ENCODE assay signal across 10 cellular contexts in genomic region chr16:31009894-31010293, GRCh38. TPM values are rescaled to one million over a fixed set of nuclear protein-coding genes. Genes with fewer than 3 reads are reported as not detected.
A peak's percentile ranks its signal among the peaks of the same experiment; 100 is the strongest.
DNase-seq lines count a peak whose midpoint lies in the region; ATAC-seq, FAIRE-seq and TF ChIP-seq lines count a peak whose summit lies in the region.
"Had no signal": no experiment of that assay in that cellular context is flagged by ENCODE, and none has a peak within 500 bp of the region (broad histone marks: within the 10 kb centered on the region; RNA-seq: fewer than 3 reads in every experiment).

No MANE protein-coding gene starts in this region.

- H3K27ac Mint-ChIP-seq in GM23338 = no peak overlapping the region; the same call in 1 of the 2 replicates

- H3K36me3 ChIP-seq in BJ (ENCODE audit: control insufficient read depth, insufficient read depth, low read length) (no peaks in the 10 kb centered on the region), GM23338 (ENCODE audit: insufficient read depth) (no peaks in the 10 kb centered on the region; the same call in 1 of the 2 replicates), GM12878 (ENCODE audit: control insufficient read depth in 2 of 2, insufficient read depth in 2 of 2, low read length in 1 of 2) (no peaks in the 10 kb centered on the region), mesenchymal stem cell (ENCODE audit: control insufficient read depth in 1 of 2, insufficient read depth in 2 of 2, low read depth in 1 of 2, low read length in 2 of 2) (no peaks in the 10 kb centered on the region)

- H3K79me2 ChIP-seq in GM23338 (replicated peaks; ENCODE audit: insufficient read depth) (peaks cover 10% of the 10 kb centered on the region; the same call in 1 of the 2 replicates), GM12878 (ENCODE audit: control insufficient read depth, insufficient read depth, low read length) (no peaks in the 10 kb centered on the region)

- H3K4me3 Mint-ChIP-seq in GM23338 = peak overlapping the region; percentile 76

- TF ChIP-seq POLR2A in GM12878 (IDR thresholded peaks at IDR 0.05; ENCODE audit: low read depth, low read length) = no peak

- RAD21 ChIA-PET in GM12878 (lab: Charles Lee; ENCODE audit: unreplicated experiment) = no interaction called here

- H4K20me1 ChIP-seq in GM23338 (replicated peaks; ENCODE audit: insufficient read depth) (0 out of 2 replicates have a peak, but pooled peaks cover 5% of the 10 kb centered on the region), GM12878 (ENCODE audit: control insufficient read depth, insufficient read depth) (no peaks in the 10 kb centered on the region)

- H4K8ac ChIP-seq in mesenchymal stem cell (ENCODE audit: low read length) = no peak overlapping the region

- no peak overlapping the region for H3K14ac ChIP-seq in mesenchymal stem cell (ENCODE audit: low read length in 2 of 2)

- CTCF ChIA-PET in BJ (lab: Yijun Ruan, JAX) (no interaction called here), GM12878 (lab: Yijun Ruan, JAX) (interaction anchor here (2.0 kb wide), 1 partner anchor 83 kb away, joined by 5 read pairs; no protein-coding TSS in a partner anchor)

- H3K9me3 Mint-ChIP-seq in GM23338 = no peaks in the 10 kb centered on the region; the same call in 1 of the 3 replicates

- H3K4me2 ChIP-seq in GM23338 = peak overlapping the region; percentile 84
- H3K4me2 ChIP-seq in GM12878 (ENCODE audit: control insufficient read depth, insufficient read depth) = no peak overlapping the region
- H3K4me2 ChIP-seq in mesenchymal stem cell (ENCODE audit: low read length, poor library complexity, severe bottlenecking) = peak overlapping the region; percentile 51

- 31% methylated on average over 7 of the region's 11 CpGs for WGBS in GM12878 (ENCODE audit: insufficient coverage, insufficient replicate concordance, low lambda C conversion rate, missing lambda C conversion rate)
- 45% methylated on average over 11 of the region's 11 CpGs for WGBS in mesenchymal stem cell

- TF ChIP-seq EP300 in GM12878 (IDR thresholded peaks at IDR 0.05; ENCODE audit: borderline replicate concordance in 1 of 2, control insufficient read depth in 1 of 2, low read depth in 2 of 2, low read length in 2 of 2) = no peak

- H2AK5ac ChIP-seq in mesenchymal stem cell (ENCODE audit: low read length, severe bottlenecking) = no peak overlapping the region

- H3K4me3 ChIP-seq in BJ (ENCODE audit: low read depth, low read length) (peak overlapping the region; percentile 50), GM23338 (peak overlapping the region; percentile 64), GM12878 (no peak overlapping the region), mesenchymal stem cell (ENCODE audit: insufficient read depth in 1 of 2, low read depth in 1 of 2, low read length in 2 of 2) (peak overlapping the region; percentile 59 to 78)

- no peak overlapping the region for H2BK15ac ChIP-seq in mesenchymal stem cell (ENCODE audit: low read depth, poor library complexity, severe bottlenecking)

- H3K4me1 ChIP-seq in GM23338 (ENCODE audit: insufficient read depth) = no peaks in the 10 kb centered on the region; the same call in 1 of the 2 replicates
- H3K4me1 ChIP-seq in GM12878 (ENCODE audit: control insufficient read depth, insufficient read depth, low read length) = no peaks in the 10 kb centered on the region
- H3K4me1 ChIP-seq in mesenchymal stem cell (ENCODE audit: control insufficient read depth, insufficient read depth, low read depth, low read length) = peaks cover 34% of the 10 kb centered on the region

- no peak for TF ChIP-seq RAD21 in GM12878 (IDR thresholded peaks at IDR 0.05; ENCODE audit: insufficient read depth, low read depth, low read length)

- FAIRE-seq in GM12878 (lab: Jason Lieb, UNC) = no peak

- DNase-seq in BJ (ENCODE audit: low read depth) (no peak), GM23338 (ENCODE audit: low spot score) (peak; percentile 71), GM12878 (ENCODE audit: low read depth, low spot score) (no peak), mesenchymal stem cell (no peak), KBM-7 (no peak), GF-D8 (lab: John Stamatoyannopoulos, UW) (no peak)
- DNase-seq: kidney glomerular epithelial cell, PC-3 had no signal

- H3K79me1 ChIP-seq in mesenchymal stem cell (replicated peaks; ENCODE audit: low read length, poor library complexity, severe bottlenecking) = peaks cover 3% of the 10 kb centered on the region

- H3K9me2 ChIP-seq in GM23338 (ENCODE audit: insufficient read depth) = no peaks in the 10 kb centered on the region

- no peak overlapping the region for H3K4ac ChIP-seq in mesenchymal stem cell (ENCODE audit: low read depth in 1 of 2, low read length in 2 of 2)

- no peak overlapping the region for H2BK5ac ChIP-seq in mesenchymal stem cell (ENCODE audit: low read depth, low read length, poor library complexity, severe bottlenecking)

- no peak overlapping the region for H2BK12ac ChIP-seq in mesenchymal stem cell (ENCODE audit: low read length in 2 of 2)

- intact Hi-C loops in GM12878 (cut with micrococcal nuclease; ENCODE audit: unreplicated experiment) = no loop called here

- TF ChIP-seq CTCF in BJ (IDR thresholded peaks at IDR 0.05; ENCODE audit: insufficient read depth, low read depth, low read length) = peak; percentile 34
- TF ChIP-seq CTCF in GM23338 (conservative IDR thresholded peaks at IDR 0.05; ENCODE audit: low read depth in 2 of 2) = peak; percentile 34 to 47
- TF ChIP-seq CTCF in GM12878 (IDR thresholded peaks at IDR 0.05 in 2 of 3, conservative IDR thresholded peaks at IDR 0.05 in 1 of 3; ENCODE audit: control insufficient read depth in 2 of 3, extremely low read depth in 1 of 3, insufficient read depth in 1 of 3, low read depth in 3 of 3, low read length in 3 of 3) = no peak

- peak; percentile 47 for ATAC-seq in GM23338
- peak; percentile 15; the same call in 1 of the 3 replicates for ATAC-seq in GM12878
- ATAC-seq in GM21786 (IDR thresholded peaks at IDR 0.05; ENCODE audit: unreplicated experiment) = no peak
- no peak for ATAC-seq in HG03139 (IDR thresholded peaks at IDR 0.05; ENCODE audit: unreplicated experiment)
- ATAC-seq: PC-3 had no signal

- POLR2A ChIA-PET in BJ (lab: Charles Lee) (no interaction called here), GM12878 (lab: Charles Lee) (interaction anchor here (1.1 kb wide), 1 partner anchor 13 kb away, joined by 4 read pairs; no protein-coding TSS in a partner anchor)

- no peaks in the 10 kb centered on the region; the same call in 2 of the 3 replicates for H3K36me3 Mint-ChIP-seq in GM23338 (ENCODE audit: low read depth)

- H3F3A ChIP-seq in GM23338 (replicated peaks; ENCODE audit: low read depth) = no peaks in the 10 kb centered on the region

- no peak overlapping the region for H3K27ac ChIP-seq in GM23338 (ENCODE audit: low read depth)
- no peak overlapping the region for H3K27ac ChIP-seq in GM12878 (ENCODE audit: control insufficient read depth, insufficient read depth)
- H3K27ac ChIP-seq in mesenchymal stem cell (ENCODE audit: low read length, poor library complexity, severe bottlenecking) = no peak overlapping the region

- SMC1A ChIA-PET in GM12878 (lab: Charles Lee; ENCODE audit: uncharacterized antibody, unreplicated experiment) = no interaction called here

- H3K4me1 Mint-ChIP-seq in GM23338 = peaks cover 20% of the 10 kb centered on the region

- H3K27me3 Mint-ChIP-seq in GM23338 (ENCODE audit: insufficient read depth, low read depth, poor library complexity) = peaks cover 34% of the 10 kb centered on the region

- H3K9me3 ChIP-seq in GM12878 (replicated peaks; ENCODE audit: control insufficient read depth, insufficient read depth, low read length) = no peaks in the 10 kb centered on the region
- H3K9me3 ChIP-seq in mesenchymal stem cell (ENCODE audit: control insufficient read depth, low read length) = no peaks in the 10 kb centered on the region

- 0 out of 2 replicates have a peak, but pooled peaks cover 2% of the 10 kb centered on the region for H3K27me3 ChIP-seq in BJ (ENCODE audit: control insufficient read depth, insufficient read depth, low read length)
- H3K27me3 ChIP-seq in GM23338 (ENCODE audit: insufficient read depth) = no peaks in the 10 kb centered on the region
- peaks cover 3 to 10% of the 10 kb centered on the region in 2 experiments for H3K27me3 ChIP-seq in GM12878 (replicated peaks in 1 of 2; ENCODE audit: control insufficient read depth in 2 of 2, insufficient read depth in 2 of 2, low read length in 1 of 2)
- H3K27me3 ChIP-seq in mesenchymal stem cell (ENCODE audit: control insufficient read depth in 1 of 2, insufficient read depth in 1 of 2, low read length in 2 of 2) = peaks cover 5 to 17% of the 10 kb centered on the region in 2 experiments

- BruUV-seq in GM12878 (replicated peaks; lab: Mats Ljungman, UMichigan) = no TSS peak

- H2BK120ac ChIP-seq in mesenchymal stem cell (ENCODE audit: low read depth, low read length) = no peak overlapping the region

- H3K18ac ChIP-seq in mesenchymal stem cell (ENCODE audit: low read depth in 1 of 2, low read length in 2 of 2) = no peak overlapping the region

- in situ Hi-C loops in GM12878 (cut with MboI) = no loop called here
- in situ Hi-C loops in KBM-7 (cut with MboI; ENCODE audit: low pct_unique_long_range_greater_than_20kb, low sequenced_read_pairs) = no loop called here

- H3K23ac ChIP-seq in mesenchymal stem cell (ENCODE audit: low read length in 2 of 2) = no peak overlapping the region

- no peak overlapping the region; the same call in 1 of the 2 replicates for H2AFZ ChIP-seq in GM23338
- no peak overlapping the region for H2AFZ ChIP-seq in GM12878 (ENCODE audit: control insufficient read depth, low read depth, low read length)
- no peak overlapping the region for H2AFZ ChIP-seq in mesenchymal stem cell (ENCODE audit: low read depth, low read length)

- H4K91ac ChIP-seq in mesenchymal stem cell (ENCODE audit: low read length) = no peak overlapping the region

- H3K9ac ChIP-seq in GM12878 (ENCODE audit: control insufficient read depth, insufficient read depth, low read length) = no peak overlapping the region
- H3K9ac ChIP-seq in mesenchymal stem cell (ENCODE audit: low read length) = peak overlapping the region; percentile 72

RNA-seq across cellular contexts. Expression of gene STX1B, which starts 0.5 kb away (rescaled TPM):
- 1.5 and 1.6 TPM in 2 replicates for polyA plus RNA-seq in BJ (2011; rRNA removed)
- 1.6 and 1.7 TPM in 2 replicates for polyA minus RNA-seq in BJ (2011; rRNA and poly(A)+ RNA removed)
- 7.2 and 9.5 TPM in 2 replicates for total RNA-seq in GM23338 (2014; rRNA removed; shearing (Covaris generic))
- polyA plus RNA-seq in GM23338 (2016; fragmentation: Nextera tagmentation; extraction: Ambion mirVana) = 1.7 and 2.5 TPM in 2 replicates
- total RNA-seq in GM12878 (2013; cell fraction: nucleolus; rRNA removed) = 11.5 and 14.2 TPM in 2 replicates
- total RNA-seq in GM12878 (2014; rRNA removed) = 0.56 and 1.9 TPM in 2 replicates
- total RNA-seq in GM12878 (2014; rRNA removed; fragmentation: Illumina TruSeq; extraction: Trizol) = 1.5 and 2.3 TPM in 2 replicates
- 2.2 and 2.4 TPM in 2 replicates for total RNA-seq in GM12878 (2021)
- 1.0 TPM for polyA plus RNA-seq in GM12878 (2011; ENCODE audit: low read depth)
- 1.7 and 2.0 TPM in 2 replicates for polyA plus RNA-seq in GM12878 (2011; rRNA removed)
- 2.7 and 2.8 TPM in 2 replicates for polyA plus RNA-seq in GM12878 (2011; cell fraction: cytosol; rRNA removed)
- polyA plus RNA-seq in GM12878 (2011; cell fraction: nucleus; rRNA removed) = 14.4 and 15.4 TPM in 2 replicates
- 2.4 and 2.8 TPM in 2 replicates for polyA plus RNA-seq in GM12878 (2012)
- 1.5 and 3.3 TPM in 2 replicates for polyA plus RNA-seq in GM12878 (2014; fragmentation: Illumina TruSeq; extraction: Trizol)
- polyA plus RNA-seq in GM12878 (2014; fragmentation: Nextera tagmentation; extraction: Ambion mirVana) = under 1 TPM; 0.22 to 0.66 TPM
- polyA plus RNA-seq in GM12878 (2014; rRNA removed) = 2.5 and 3.1 TPM in 2 replicates
- under 1 TPM; 0.29 to 0.71 TPM for polyA plus RNA-seq in GM12878 (2016; fragmentation: Nextera tagmentation; extraction: Ambion mirVana)
- 6.7 and 9.7 TPM in 2 replicates for polyA minus RNA-seq in GM12878 (2011; rRNA and poly(A)+ RNA removed)
- polyA minus RNA-seq in GM12878 (2011; cell fraction: cytosol; rRNA and poly(A)+ RNA removed) = 0.94 and 4.3 TPM in 2 replicates
- 7.4 and 10.0 TPM in 2 replicates for polyA minus RNA-seq in GM12878 (2011; cell fraction: nucleus; rRNA and poly(A)+ RNA removed)
- 0.47 TPM for polyA plus RNA-seq in mesenchymal stem cell (2013, experiment 1 of 2)
- polyA plus RNA-seq in mesenchymal stem cell (2013, experiment 2 of 2) = 0.37 TPM

RNA-seq across cellular contexts. Expression of gene STX4, which starts 23.5 kb away (rescaled TPM):
- polyA plus RNA-seq in BJ (2011; rRNA removed) (41.7 and 53.6 TPM in 2 replicates), GM23338 (2016; fragmentation: Nextera tagmentation; extraction: Ambion mirVana) (39.3 and 40.8 TPM in 2 replicates), GM12878 (2011; rRNA removed) (22.2 and 36.0 TPM in 2 replicates), GM12878 (2014; fragmentation: Illumina TruSeq; extraction: Trizol) (16.2 and 22.0 TPM in 2 replicates), GM12878 (2014; fragmentation: Nextera tagmentation; extraction: Ambion mirVana) (1 to 10 TPM; 3.3 to 8.5 TPM), GM12878 (2014; rRNA removed) (31.8 and 33.3 TPM in 2 replicates), GM12878 (2016; fragmentation: Nextera tagmentation; extraction: Ambion mirVana) (10 to 100 TPM; 23.2 to 25.1 TPM)
- polyA minus RNA-seq in BJ (2011; rRNA and poly(A)+ RNA removed) = 26.5 and 41.5 TPM in 2 replicates
- total RNA-seq in GM23338 (2014; rRNA removed; shearing (Covaris generic)) = 13.0 TPM in 2 replicates
- total RNA-seq in GM12878 (2013; cell fraction: nucleolus; rRNA removed) = 28.6 and 35.6 TPM in 2 replicates
- total RNA-seq in GM12878 (2014; rRNA removed) (13.8 and 14.0 TPM in 2 replicates), GM12878 (2014; rRNA removed; fragmentation: Illumina TruSeq; extraction: Trizol) (14.9 and 16.3 TPM in 2 replicates), GM12878 (2021) (37.6 and 41.9 TPM in 2 replicates)
- 35.0 TPM for polyA plus RNA-seq in GM12878 (2011; ENCODE audit: low read depth)
- 34.1 and 41.6 TPM in 2 replicates for polyA plus RNA-seq in GM12878 (2011; cell fraction: cytosol; rRNA removed)
- polyA plus RNA-seq in GM12878 (2011; cell fraction: nucleus; rRNA removed) = 105 and 107 TPM in 2 replicates
- polyA plus RNA-seq in GM12878 (2012) = 54.5 and 57.3 TPM in 2 replicates
- 30.6 and 33.3 TPM in 2 replicates for polyA minus RNA-seq in GM12878 (2011; rRNA and poly(A)+ RNA removed)
- 11.4 and 13.0 TPM in 2 replicates for polyA minus RNA-seq in GM12878 (2011; cell fraction: cytosol; rRNA and poly(A)+ RNA removed)
- polyA minus RNA-seq in GM12878 (2011; cell fraction: nucleus; rRNA and poly(A)+ RNA removed) = 10.6 and 22.5 TPM in 2 replicates
- 80.0 TPM for polyA plus RNA-seq in mesenchymal stem cell (2013, experiment 1 of 2)
- 81.0 TPM for polyA plus RNA-seq in mesenchymal stem cell (2013, experiment 2 of 2)

RNA-seq across cellular contexts. Expression of gene HSD3B7, which starts 24.9 kb away (rescaled TPM):
- 15.4 and 25.0 TPM in 2 replicates for polyA plus RNA-seq in BJ (2011; rRNA removed)
- 9.3 and 13.1 TPM in 2 replicates for polyA minus RNA-seq in BJ (2011; rRNA and poly(A)+ RNA removed)
- total RNA-seq in GM23338 (2014; rRNA removed; shearing (Covaris generic)) = 6.4 and 12.2 TPM in 2 replicates
- polyA plus RNA-seq in GM23338 (2016; fragmentation: Nextera tagmentation; extraction: Ambion mirVana) = 4.3 TPM in 2 replicates
- 1.9 and 2.2 TPM in 2 replicates for total RNA-seq in GM12878 (2013; cell fraction: nucleolus; rRNA removed)
- 1.0 and 1.3 TPM in 2 replicates for total RNA-seq in GM12878 (2014; rRNA removed)
- 0.18 and 0.32 TPM in 2 replicates for total RNA-seq in GM12878 (2014; rRNA removed; fragmentation: Illumina TruSeq; extraction: Trizol)
- total RNA-seq in GM12878 (2021) = 1.1 and 1.3 TPM in 2 replicates
- 0.16 TPM for polyA plus RNA-seq in GM12878 (2011; ENCODE audit: low read depth)
- polyA plus RNA-seq in GM12878 (2011; rRNA removed) = 0.27 and 0.65 TPM in 2 replicates
- polyA plus RNA-seq in GM12878 (2011; cell fraction: cytosol; rRNA removed) = 1.3 and 1.9 TPM in 2 replicates
- polyA plus RNA-seq in GM12878 (2011; cell fraction: nucleus; rRNA removed) = 4.5 and 6.1 TPM in 2 replicates
- 0.37 and 0.42 TPM in 2 replicates for polyA plus RNA-seq in GM12878 (2012)
- polyA plus RNA-seq in GM12878 (2014; fragmentation: Illumina TruSeq; extraction: Trizol) = 0.17 and 0.48 TPM in 2 replicates
- polyA plus RNA-seq in GM12878 (2014; fragmentation: Nextera tagmentation; extraction: Ambion mirVana) = under 1 TPM; 0.18 to 0.40 TPM
- 1.5 and 1.8 TPM in 2 replicates for polyA plus RNA-seq in GM12878 (2014; rRNA removed)
- polyA plus RNA-seq in GM12878 (2016; fragmentation: Nextera tagmentation; extraction: Ambion mirVana) = under 1 TPM in 1 of 2 experiments, not detected in 1; 0.46 TPM
- polyA minus RNA-seq in GM12878 (2011; rRNA and poly(A)+ RNA removed) = 0.46 TPM in 1 of 2 replicates, not detected in the other
- not detected in 2 replicates for polyA minus RNA-seq in GM12878 (2011; cell fraction: cytosol; rRNA and poly(A)+ RNA removed)
- polyA minus RNA-seq in GM12878 (2011; cell fraction: nucleus; rRNA and poly(A)+ RNA removed) = 0.60 and 1.4 TPM in 2 replicates
- polyA plus RNA-seq in mesenchymal stem cell (2013, experiment 1 of 2) = 9.2 TPM
- polyA plus RNA-seq in mesenchymal stem cell (2013, experiment 2 of 2) = 9.4 TPM

RNA-seq across cellular contexts. Expression of gene SETD1A, which starts 52.3 kb away (rescaled TPM):
- 0.96 and 1.4 TPM in 2 replicates for polyA plus RNA-seq in BJ (2011; rRNA removed)
- polyA minus RNA-seq in BJ (2011; rRNA and poly(A)+ RNA removed) = 3.1 TPM in 2 replicates
- total RNA-seq in GM23338 (2014; rRNA removed; shearing (Covaris generic)) = 14.5 and 21.9 TPM in 2 replicates
- polyA plus RNA-seq in GM23338 (2016; fragmentation: Nextera tagmentation; extraction: Ambion mirVana) = 10.8 and 10.9 TPM in 2 replicates
- 9.8 and 13.3 TPM in 2 replicates for total RNA-seq in GM12878 (2013; cell fraction: nucleolus; rRNA removed)
- total RNA-seq in GM12878 (2014; rRNA removed) = 1.7 and 3.6 TPM in 2 replicates
- total RNA-seq in GM12878 (2014; rRNA removed; fragmentation: Illumina TruSeq; extraction: Trizol) = 2.0 and 2.1 TPM in 2 replicates
- total RNA-seq in GM12878 (2021) = 20.6 and 25.9 TPM in 2 replicates
- 7.8 TPM for polyA plus RNA-seq in GM12878 (2011; ENCODE audit: low read depth)
- 0.37 and 1.5 TPM in 2 replicates for polyA plus RNA-seq in GM12878 (2011; rRNA removed)
- 1.5 and 1.6 TPM in 2 replicates for polyA plus RNA-seq in GM12878 (2011; cell fraction: cytosol; rRNA removed)
- 9.6 and 18.4 TPM in 2 replicates for polyA plus RNA-seq in GM12878 (2011; cell fraction: nucleus; rRNA removed)
- 9.9 and 23.0 TPM in 2 replicates for polyA plus RNA-seq in GM12878 (2012)
- 8.9 and 11.4 TPM in 2 replicates for polyA plus RNA-seq in GM12878 (2014; fragmentation: Illumina TruSeq; extraction: Trizol)
- under 1 TPM; 0.02 to 0.18 TPM for polyA plus RNA-seq in GM12878 (2014; fragmentation: Nextera tagmentation; extraction: Ambion mirVana)
- polyA plus RNA-seq in GM12878 (2014; rRNA removed) = 10.6 and 15.2 TPM in 2 replicates
- 1 to 10 TPM; 6.1 to 7.4 TPM for polyA plus RNA-seq in GM12878 (2016; fragmentation: Nextera tagmentation; extraction: Ambion mirVana)
- 1.6 and 2.2 TPM in 2 replicates for polyA minus RNA-seq in GM12878 (2011; rRNA and poly(A)+ RNA removed)
- polyA minus RNA-seq in GM12878 (2011; cell fraction: cytosol; rRNA and poly(A)+ RNA removed) = 4.3 and 11.0 TPM in 2 replicates
- 3.6 and 8.7 TPM in 2 replicates for polyA minus RNA-seq in GM12878 (2011; cell fraction: nucleus; rRNA and poly(A)+ RNA removed)
- polyA plus RNA-seq in mesenchymal stem cell (2013, experiment 1 of 2) = 11.7 TPM
- 10.9 TPM for polyA plus RNA-seq in mesenchymal stem cell (2013, experiment 2 of 2)

Comparison
In these comparisons a context has a peak if more than half of its experiments do, and no peak if none do; other contexts are left out.
1. CTCF ChIP-seq: peak in BJ (single experiment) and GM23338 (2 of 2); none in GM12878 (0 of 3).
2. ATAC-seq: peak in GM23338 (single experiment) and GM12878 (single experiment); none in GM21786 (single experiment) and HG03139 (single experiment).